ENCODE assay signal across 9 cellular contexts in genomic region chr6:116561377-116562018, GRCh38. TPM values are rescaled to one million over a fixed set of nuclear protein-coding genes. Genes with fewer than 3 reads are reported as not detected.
A peak's percentile ranks its signal among the peaks of the same experiment; 100 is the strongest.
DNase-seq lines count a peak whose midpoint lies in the region; ATAC-seq and TF ChIP-seq lines count a peak whose summit lies in the region.
"Had no signal": no experiment of that assay in that cellular context is flagged by ENCODE, and none has a peak within 500 bp of the region (broad histone marks: within the 10 kb centered on the region; RNA-seq: fewer than 3 reads in every experiment).

No MANE protein-coding gene starts in this region.

- peak; percentile 59 for ATAC-seq in HG03066 (IDR thresholded peaks at IDR 0.05; ENCODE audit: low read depth, unreplicated experiment)

- no peaks in the 10 kb centered on the region for H3K27me3 ChIP-seq in dorsolateral prefrontal cortex

- intact Hi-C loops in dorsolateral prefrontal cortex (cut with DNase I): loop anchor here in 1 of 2 donors (5.0 kb wide), 1 partner anchor 279 kb away; no protein-coding TSS in a partner anchor

- DNase-seq in NCI-H1417 (lab: John Stamatoyannopoulos, UW): peak; percentile 40 to 77 (median 63)
- no peak for DNase-seq in NCI-H1417 treated with DMSO at 0.1 percent for 48 hours (lab: John Stamatoyannopoulos, UW)
- DNase-seq in NCI-H345 treated with DMSO at 0.1 percent for 48 hours (lab: John Stamatoyannopoulos, UW; ENCODE audit: unreplicated experiment): peak; percentile 21
- DNase-seq in activated CD4-positive, alpha-beta T cell treated with anti-CD3 and anti-CD28 coated beads for 48 hours: peak; percentile 78
- peak; percentile 64 to 92 (median 68) for DNase-seq in dorsolateral prefrontal cortex
- peak; percentile 76 to 77 for DNase-seq in lung microvascular endothelial cell (ENCODE audit: low read depth in 2 of 2)
- DNase-seq in stimulated activated CD8-positive, alpha-beta memory T cell treated with anti-CD3 and anti-CD28 coated beads, Interleukin-12 subunit alpha, Interleukin-12 subunit beta, amount 100 ng/mL, for 24 hours (ENCODE audit: extremely low read depth): peak; percentile 20

- no peak overlapping the region for H3K27ac ChIP-seq in dorsolateral prefrontal cortex
- H3K27ac ChIP-seq: BLaER1 had no signal

- TF ChIP-seq CTCF in dorsolateral prefrontal cortex (IDR thresholded peaks at IDR 0.05 in 54 of 56, conservative IDR thresholded peaks at IDR 0.05 in 2 of 56; ENCODE audit: low read depth in 1 of 56, partially characterized antibody in 56 of 56): peak; percentile 88 to 99 (median 96)

- peak overlapping the region in 38 of 59 donors; percentile 3 to 51 (median 26) for H3K4me3 ChIP-seq in dorsolateral prefrontal cortex
- H3K4me3 ChIP-seq: BLaER1 had no signal

RNA-seq across cellular contexts. Expression of gene CALHM4, which starts 7.9 kb away (rescaled TPM):
- total RNA-seq in dorsolateral prefrontal cortex: under 1 TPM in 3 of 120 experiments, not detected in 117; 0.44 to 0.63 (median 0.50) TPM
- total RNA-seq in lung microvascular endothelial cell: 0.22 TPM in 1 of 2 replicates, not detected in the other

RNA-seq across cellular contexts. Expression of gene RWDD1, which starts 9.8 kb away (rescaled TPM):
- 10 to 100 TPM; 25.9 to 50.3 (median 37.6) TPM for total RNA-seq in dorsolateral prefrontal cortex
- total RNA-seq in lung microvascular endothelial cell: 17.0 and 19.2 TPM in 2 replicates

RNA-seq across cellular contexts. Expression of gene TRAPPC3L, which starts 16.0 kb away (rescaled TPM):
- total RNA-seq in dorsolateral prefrontal cortex: under 1 TPM in 8 of 120 experiments, not detected in 112; 0.11 to 0.60 (median 0.20) TPM
- under 0.01 TPM in 1 of 2 replicates, not detected in the other for total RNA-seq in lung microvascular endothelial cell

RNA-seq across cellular contexts. Expression of gene CALHM5, which starts 50.1 kb away (rescaled TPM):
- total RNA-seq in dorsolateral prefrontal cortex (1 to 10 TPM in 4 of 120 experiments, under 1 TPM in 116; 0.07 to 1.3 (median 0.38) TPM), lung microvascular endothelial cell (0.40 and 1.5 TPM in 2 replicates)

RNA-seq across cellular contexts. Expression of gene RSPH4A, which starts 54.8 kb away (rescaled TPM):
- 1 to 10 TPM in 31 of 120 experiments, under 1 TPM in 86, not detected in 3; 0.18 to 2.0 (median 0.72) TPM for total RNA-seq in dorsolateral prefrontal cortex
- 0.60 and 0.65 TPM in 2 replicates for total RNA-seq in lung microvascular endothelial cell
